ENCODE assay signal across 32 cellular contexts in genomic region chr5:99438619-99439018, GRCh38.
"Had no signal": no experiment of that assay in that cellular context is flagged by ENCODE, and none has a peak within 500 bp of the region (broad histone marks: within the 10 kb centered on the region; RNA-seq: fewer than 3 reads in every experiment).

No MANE protein-coding gene starts in this region.

- H3K9me3 ChIP-seq: adrenal gland, body of pancreas, colonic mucosa, esophagus squamous epithelium, gastroesophageal sphincter had no signal

- H3K4me3 Mint-ChIP-seq: activated CD4-positive, alpha-beta memory T cell treated with anti-CD3 and anti-CD28 coated beads for 36 hours; activated CD4-positive, alpha-beta T cell treated with anti-CD3 and anti-CD28 coated beads for 36 hours; activated CD4-positive, alpha-beta T cell treated with anti-CD3 and anti-CD28 coated beads, Interleukin-2, amount 10 ng/mL, durations not matched to agents 24 days and 14 days; activated CD8-positive, alpha-beta memory T cell treated with anti-CD3 and anti-CD28 coated beads, Interleukin-2, amount 10 ng/mL, durations not matched to agents 7 days and 5 days; activated CD8-positive, alpha-beta T cell treated with anti-CD3 and anti-CD28 coated beads, Interleukin-2, amount 10 ng/mL, durations not matched to agents 7 days and 5 days; activated naive CD4-positive, alpha-beta T cell treated with anti-CD3 and anti-CD28 coated beads for 36 hours; activated naive CD4-positive, alpha-beta T cell treated with anti-CD3 and anti-CD28 coated beads, Interleukin-2, amount 50 U/mL, for 24 hours; activated naive CD8-positive, alpha-beta T cell treated with anti-CD3 and anti-CD28 coated beads for 36 hours; activated naive CD8-positive, alpha-beta T cell treated with anti-CD3 and anti-CD28 coated beads, Interleukin-2, amount 50 U/mL, for 24 hours; activated T-helper 1 cell treated with anti-CD3 and anti-CD28 coated beads, Interleukin-12 subunit alpha, Interleukin-12 subunit beta, Interleukin-2, Interleukin-4 antibody, amounts not matched to agents 30 ng/mL and 10 ng/mL and 1 ng/mL, durations not matched to agents 14 hours and 24 hours and 36 hours; T-helper 17 cell; T-helper 2 cell treated with Interferon-gamma antibody and Interleukin-4, amounts not matched to agents 5 μg/mL and 100 μg/mL, for 36 hours had no signal

- H3K27me3 Mint-ChIP-seq: activated CD4-positive, alpha-beta memory T cell treated with anti-CD3 and anti-CD28 coated beads for 36 hours; activated CD4-positive, alpha-beta T cell treated with anti-CD3 and anti-CD28 coated beads for 36 hours; activated CD4-positive, alpha-beta T cell treated with anti-CD3 and anti-CD28 coated beads, Interleukin-2, amount 10 ng/mL, durations not matched to agents 24 days and 14 days; activated CD8-positive, alpha-beta memory T cell treated with anti-CD3 and anti-CD28 coated beads, Interleukin-2, amount 10 ng/mL, durations not matched to agents 7 days and 5 days; activated naive CD8-positive, alpha-beta T cell treated with anti-CD3 and anti-CD28 coated beads for 36 hours; activated naive CD8-positive, alpha-beta T cell treated with anti-CD3 and anti-CD28 coated beads, Interleukin-2, amount 50 U/mL, for 24 hours; T-helper 17 cell had no signal

- H3K4me1 Mint-ChIP-seq: activated CD4-positive, alpha-beta T cell treated with anti-CD3 and anti-CD28 coated beads for 36 hours; activated CD4-positive, alpha-beta T cell treated with anti-CD3 and anti-CD28 coated beads, Interleukin-2, amount 10 ng/mL, durations not matched to agents 24 days and 14 days; activated CD8-positive, alpha-beta memory T cell treated with anti-CD3 and anti-CD28 coated beads, Interleukin-2, amount 10 ng/mL, durations not matched to agents 7 days and 5 days; activated naive CD4-positive, alpha-beta T cell treated with anti-CD3 and anti-CD28 coated beads, Interleukin-2, amount 50 U/mL, for 24 hours; activated naive CD8-positive, alpha-beta T cell treated with anti-CD3 and anti-CD28 coated beads for 36 hours; activated naive CD8-positive, alpha-beta T cell treated with anti-CD3 and anti-CD28 coated beads, Interleukin-2, amount 50 U/mL, for 24 hours; T-helper 17 cell had no signal

- H3K36me3 ChIP-seq: adrenal gland, colonic mucosa, esophagus squamous epithelium, gastroesophageal sphincter had no signal

- H3K27me3 ChIP-seq: adrenal gland, body of pancreas, colonic mucosa, esophagus squamous epithelium, gastroesophageal sphincter had no signal

- H3K9me3 Mint-ChIP-seq: activated CD4-positive, alpha-beta memory T cell treated with anti-CD3 and anti-CD28 coated beads for 36 hours; activated CD4-positive, alpha-beta T cell treated with anti-CD3 and anti-CD28 coated beads, Interleukin-2, amount 10 ng/mL, durations not matched to agents 24 days and 14 days; activated naive CD4-positive, alpha-beta T cell treated with anti-CD3 and anti-CD28 coated beads for 36 hours; activated naive CD4-positive, alpha-beta T cell treated with anti-CD3 and anti-CD28 coated beads, Interleukin-2, amount 50 U/mL, for 24 hours; activated naive CD8-positive, alpha-beta T cell treated with anti-CD3 and anti-CD28 coated beads for 36 hours; activated naive CD8-positive, alpha-beta T cell treated with anti-CD3 and anti-CD28 coated beads, Interleukin-2, amount 50 U/mL, for 24 hours; activated T-helper 1 cell treated with anti-CD3 and anti-CD28 coated beads, Interleukin-12 subunit alpha, Interleukin-12 subunit beta, Interleukin-2, Interleukin-4 antibody, amounts not matched to agents 30 ng/mL and 10 ng/mL and 1 ng/mL, durations not matched to agents 14 hours and 24 hours and 36 hours; activated T-helper 2 cell treated with anti-CD3 and anti-CD28 coated beads, Interferon-gamma antibody, Interleukin-2, Interleukin-4, amounts not matched to agents 10 μg/mL and 5 μg/mL and 100 μg/mL, durations not matched to agents 14 hours and 24 hours and 36 hours; T-helper 2 cell treated with Interferon-gamma antibody and Interleukin-4, amounts not matched to agents 5 μg/mL and 100 μg/mL, for 36 hours had no signal

- H3K27ac ChIP-seq: adrenal gland, body of pancreas, colonic mucosa, epithelial cell of prostate, esophagus squamous epithelium, gastroesophageal sphincter had no signal

- H3K27ac Mint-ChIP-seq: activated CD4-positive, alpha-beta memory T cell treated with anti-CD3 and anti-CD28 coated beads for 36 hours; activated CD4-positive, alpha-beta T cell treated with anti-CD3 and anti-CD28 coated beads for 36 hours; activated CD4-positive, alpha-beta T cell treated with anti-CD3 and anti-CD28 coated beads, Interleukin-2, amount 10 ng/mL, durations not matched to agents 24 days and 14 days; activated CD8-positive, alpha-beta memory T cell treated with anti-CD3 and anti-CD28 coated beads, Interleukin-2, amount 10 ng/mL, durations not matched to agents 7 days and 5 days; activated CD8-positive, alpha-beta T cell treated with anti-CD3 and anti-CD28 coated beads, Interleukin-2, amount 10 ng/mL, durations not matched to agents 7 days and 5 days; activated naive CD4-positive, alpha-beta T cell treated with anti-CD3 and anti-CD28 coated beads for 36 hours; activated naive CD4-positive, alpha-beta T cell treated with anti-CD3 and anti-CD28 coated beads, Interleukin-2, amount 50 U/mL, for 24 hours; activated naive CD8-positive, alpha-beta T cell treated with anti-CD3 and anti-CD28 coated beads for 36 hours; activated naive CD8-positive, alpha-beta T cell treated with anti-CD3 and anti-CD28 coated beads, Interleukin-2, amount 50 U/mL, for 24 hours; activated T-helper 1 cell treated with anti-CD3 and anti-CD28 coated beads, Interleukin-12 subunit alpha, Interleukin-12 subunit beta, Interleukin-2, Interleukin-4 antibody, amounts not matched to agents 30 ng/mL and 10 ng/mL and 1 ng/mL, durations not matched to agents 14 hours and 24 hours and 36 hours; activated T-helper 2 cell treated with anti-CD3 and anti-CD28 coated beads, Interferon-gamma antibody, Interleukin-2, Interleukin-4, amounts not matched to agents 10 μg/mL and 5 μg/mL and 100 μg/mL, durations not matched to agents 14 hours and 24 hours and 36 hours; T-helper 17 cell; T-helper 2 cell treated with Interferon-gamma antibody and Interleukin-4, amounts not matched to agents 5 μg/mL and 100 μg/mL, for 36 hours had no signal

- DNase-seq: activated CD4-positive, alpha-beta memory T cell treated with anti-CD3 and anti-CD28 coated beads for 36 hours; activated CD4-positive, alpha-beta T cell treated with anti-CD3 and anti-CD28 coated beads for 36 hours; activated CD4-positive, alpha-beta T cell treated with anti-CD3 and anti-CD28 coated beads, Interleukin-2, amount 10 ng/mL, durations not matched to agents 24 days and 14 days; activated CD4-positive, CD25-positive, alpha-beta regulatory T cell; activated CD4-positive, CD25-positive, alpha-beta regulatory T cell treated with anti-CD3 and anti-CD28 coated beads, Interleukin-2, amount 50 U/mL, for 72 hours; activated CD8-positive, alpha-beta memory T cell treated with anti-CD3 and anti-CD28 coated beads, Interleukin-2, amount 10 ng/mL, durations not matched to agents 7 days and 5 days; activated CD8-positive, alpha-beta memory T cell treated with anti-CD3 and anti-CD28 coated beads, Interleukin-2, amount 50 U/mL, for 4 hours; activated CD8-positive, alpha-beta T cell treated with anti-CD3 and anti-CD28 coated beads, Interleukin-2, amount 10 ng/mL, durations not matched to agents 7 days and 5 days; activated effector memory CD4-positive, alpha-beta T cell treated with anti-CD3 and anti-CD28 coated beads, Interleukin-2, amount 50 U/mL, for 16 hours; activated naive CD4-positive, alpha-beta T cell treated with anti-CD3 and anti-CD28 coated beads for 36 hours; activated naive CD8-positive, alpha-beta T cell treated with anti-CD3 and anti-CD28 coated beads for 36 hours; activated naive CD8-positive, alpha-beta T cell treated with anti-CD3 and anti-CD28 coated beads, Interleukin-2, amount 50 U/mL, for 24 hours; activated T-cell treated with anti-CD3 and anti-CD28 coated beads, Interleukin-2, amount 50 U/mL, for 1 hour; activated T-cell treated with anti-CD3 and anti-CD28 coated beads, Interleukin-2, amount 50 U/mL, for 48 hours; adrenal gland; amygdala; aorta; body of pancreas; caudate nucleus; colonic mucosa; effector CD8-positive, alpha-beta T cell; esophagus squamous epithelium; foreskin melanocyte; T-helper 1 cell; T-helper 17 cell; T1000 had no signal

- H3K36me3 Mint-ChIP-seq: activated CD4-positive, alpha-beta memory T cell treated with anti-CD3 and anti-CD28 coated beads for 36 hours; activated CD8-positive, alpha-beta memory T cell treated with anti-CD3 and anti-CD28 coated beads, Interleukin-2, amount 10 ng/mL, durations not matched to agents 7 days and 5 days; activated naive CD4-positive, alpha-beta T cell treated with anti-CD3 and anti-CD28 coated beads, Interleukin-2, amount 50 U/mL, for 24 hours; activated naive CD8-positive, alpha-beta T cell treated with anti-CD3 and anti-CD28 coated beads for 36 hours had no signal

- H3K4me3 ChIP-seq: adrenal gland, body of pancreas, colonic mucosa, esophagus squamous epithelium, gastroesophageal sphincter had no signal

- ATAC-seq: activated CD4-positive, alpha-beta T cell treated with anti-CD3 and anti-CD28 coated beads for 36 hours; activated CD8-positive, alpha-beta memory T cell treated with anti-CD3 and anti-CD28 coated beads, Interleukin-2, amount 10 ng/mL, durations not matched to agents 7 days and 5 days; activated CD8-positive, alpha-beta T cell treated with anti-CD3 and anti-CD28 coated beads, Interleukin-2, amount 10 ng/mL, durations not matched to agents 7 days and 5 days; activated naive CD8-positive, alpha-beta T cell treated with anti-CD3 and anti-CD28 coated beads, Interleukin-2, amount 50 U/mL, for 24 hours; body of pancreas; gastroesophageal sphincter; T-helper 17 cell had no signal

- H3K4me1 ChIP-seq: adrenal gland, body of pancreas, colonic mucosa, esophagus squamous epithelium had no signal
